In genomic region chr6:137660296-137660731, GRCh38 we compare ENCODE assay signal across 1 cellular context.
TF ChIP-seq lines count a peak whose summit lies in the region.

No MANE protein-coding gene starts in this region.

TF ChIP-seq in HepG2, 621 proteins besides CTCF, POLR2A, EP300 and RAD21 (continued from another document):
- TF ChIP-seq PRDM10 (CRISPR knock-in tag; IDR thresholded peaks at IDR 0.05; ENCODE audit: low read depth) (no peak), NFYC (CRISPR knock-in tag; IDR thresholded peaks at IDR 0.05) (no peak), ZKSCAN8 (CRISPR knock-in tag; IDR thresholded peaks at IDR 0.05; ENCODE audit: borderline replicate concordance) (no peak), ZNF792 (CRISPR knock-in tag; IDR thresholded peaks at IDR 0.05) (peak; percentile 61; the same call in 1 of the 2 replicates), GATAD2A (CRISPR knock-in tag; IDR thresholded peaks at IDR 0.05) (peak; percentile 75), CREB1 (IDR thresholded peaks at IDR 0.05) (no peak), CREB1 (CRISPR knock-in tag; IDR thresholded peaks at IDR 0.05) (peak; percentile 56; the same call in 1 of the 2 replicates), HNF4A (CRISPR knock-in tag; IDR thresholded peaks at IDR 0.05) (peak; percentile 88), ZNF224 (CRISPR knock-in tag; IDR thresholded peaks at IDR 0.05) (no peak), ZNF20 (CRISPR knock-in tag; IDR thresholded peaks at IDR 0.05) (no peak), PPARG (CRISPR knock-in tag; conservative IDR thresholded peaks at IDR 0.05) (peak; percentile 46; the same call in 1 of the 2 replicates), SOX6 (IDR thresholded peaks at IDR 0.05) (no peak), SOX6 (CRISPR knock-in tag; IDR thresholded peaks at IDR 0.05) (peak; percentile 90), KLF16 (CRISPR knock-in tag; IDR thresholded peaks at IDR 0.05) (peak in 1 of 2 experiments; percentile 48; a peak in 1 of 4 replicates), SOX13 (IDR thresholded peaks at IDR 0.05) (no peak), SOX13 (CRISPR knock-in tag; conservative IDR thresholded peaks at IDR 0.05 in 1 of 2, IDR thresholded peaks at IDR 0.05 in 1 of 2) (peak in 1 of 2 experiments; percentile 89; a peak in 2 of 4 replicates), ARID3A (IDR thresholded peaks at IDR 0.05; ENCODE audit: low read depth, low read length) (peak; percentile 33; the same call in 1 of the 2 replicates), RORA (CRISPR knock-in tag; IDR thresholded peaks at IDR 0.05) (no peak), ZFP90 (CRISPR knock-in tag; IDR thresholded peaks at IDR 0.05; ENCODE audit: borderline replicate concordance) (no peak), FOXA3 (CRISPR knock-in tag; IDR thresholded peaks at IDR 0.05) (0 out of 2 replicates have a peak, but pooled peaks have one; percentile 4), HOXA3 (CRISPR knock-in tag; IDR thresholded peaks at IDR 0.05) (no peak), GPN1 (CRISPR knock-in tag; IDR thresholded peaks at IDR 0.05; ENCODE audit: borderline replicate concordance) (no peak), KAT8 (CRISPR knock-in tag; IDR thresholded peaks at IDR 0.05) (peak; percentile 17; the same call in 1 of the 2 replicates), ZNF180 (CRISPR knock-in tag; IDR thresholded peaks at IDR 0.05; ENCODE audit: borderline replicate concordance, low read depth) (no peak), SP2 (CRISPR knock-in tag; IDR thresholded peaks at IDR 0.05) (no peak), MEIS2 (CRISPR knock-in tag; IDR thresholded peaks at IDR 0.05) (no peak), MIER3 (CRISPR knock-in tag; IDR thresholded peaks at IDR 0.05; ENCODE audit: borderline replicate concordance) (peak; percentile 28; the same call in 1 of the 2 replicates), THYN1 (CRISPR knock-in tag; IDR thresholded peaks at IDR 0.05; ENCODE audit: borderline replicate concordance, low read depth) (no peak), POGZ (CRISPR knock-in tag; IDR thresholded peaks at IDR 0.05) (0 out of 2 replicates have a peak, but pooled peaks have one; percentile 45), PCBP2 (optimal IDR thresholded peaks at IDR 0.05; ENCODE audit: low read depth, low read length, poor library complexity, severe bottlenecking) (no peak), ZMYM3 (CRISPR knock-in tag; IDR thresholded peaks at IDR 0.05) (no peak), MIXL1 (CRISPR knock-in tag; IDR thresholded peaks at IDR 0.05) (peak; percentile 9; the same call in 1 of the 2 replicates), ZNF850 (CRISPR knock-in tag; conservative IDR thresholded peaks at IDR 0.05) (no peak), ZNF431 (CRISPR knock-in tag; IDR thresholded peaks at IDR 0.05; ENCODE audit: borderline replicate concordance, low read depth) (no peak), ZNF382 (CRISPR knock-in tag; IDR thresholded peaks at IDR 0.05; ENCODE audit: borderline replicate concordance) (no peak), TCF7 (IDR thresholded peaks at IDR 0.05; ENCODE audit: low read depth) (peak; percentile 59; the same call in 1 of the 2 replicates), PAXIP1 (CRISPR knock-in tag; conservative IDR thresholded peaks at IDR 0.05) (peak; percentile 74), SAP130 (CRISPR knock-in tag; IDR thresholded peaks at IDR 0.05; ENCODE audit: low read depth) (peak; percentile 36; the same call in 1 of the 2 replicates), PRMT3 (CRISPR knock-in tag; IDR thresholded peaks at IDR 0.05; ENCODE audit: borderline replicate concordance, low read depth) (no peak), ZNF614 (CRISPR knock-in tag; IDR thresholded peaks at IDR 0.05; ENCODE audit: borderline replicate concordance) (no peak), KDM3A (CRISPR knock-in tag; IDR thresholded peaks at IDR 0.05; ENCODE audit: low read depth) (no peak), NBN (conservative IDR thresholded peaks at IDR 0.05) (no peak), MATR3 (CRISPR knock-in tag; IDR thresholded peaks at IDR 0.05) (no peak)
- TF ChIP-seq, protein P1, sequence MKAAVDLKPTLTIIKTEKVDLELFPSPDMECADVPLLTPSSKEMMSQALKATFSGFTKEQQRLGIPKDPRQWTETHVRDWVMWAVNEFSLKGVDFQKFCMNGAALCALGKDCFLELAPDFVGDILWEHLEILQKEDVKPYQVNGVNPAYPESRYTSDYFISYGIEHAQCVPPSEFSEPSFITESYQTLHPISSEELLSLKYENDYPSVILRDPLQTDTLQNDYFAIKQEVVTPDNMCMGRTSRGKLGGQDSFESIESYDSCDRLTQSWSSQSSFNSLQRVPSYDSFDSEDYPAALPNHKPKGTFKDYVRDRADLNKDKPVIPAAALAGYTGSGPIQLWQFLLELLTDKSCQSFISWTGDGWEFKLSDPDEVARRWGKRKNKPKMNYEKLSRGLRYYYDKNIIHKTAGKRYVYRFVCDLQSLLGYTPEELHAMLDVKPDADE (CRISPR knock-in tag; IDR thresholded peaks at IDR 0.05) = no peak
- TF ChIP-seq, protein P2, sequence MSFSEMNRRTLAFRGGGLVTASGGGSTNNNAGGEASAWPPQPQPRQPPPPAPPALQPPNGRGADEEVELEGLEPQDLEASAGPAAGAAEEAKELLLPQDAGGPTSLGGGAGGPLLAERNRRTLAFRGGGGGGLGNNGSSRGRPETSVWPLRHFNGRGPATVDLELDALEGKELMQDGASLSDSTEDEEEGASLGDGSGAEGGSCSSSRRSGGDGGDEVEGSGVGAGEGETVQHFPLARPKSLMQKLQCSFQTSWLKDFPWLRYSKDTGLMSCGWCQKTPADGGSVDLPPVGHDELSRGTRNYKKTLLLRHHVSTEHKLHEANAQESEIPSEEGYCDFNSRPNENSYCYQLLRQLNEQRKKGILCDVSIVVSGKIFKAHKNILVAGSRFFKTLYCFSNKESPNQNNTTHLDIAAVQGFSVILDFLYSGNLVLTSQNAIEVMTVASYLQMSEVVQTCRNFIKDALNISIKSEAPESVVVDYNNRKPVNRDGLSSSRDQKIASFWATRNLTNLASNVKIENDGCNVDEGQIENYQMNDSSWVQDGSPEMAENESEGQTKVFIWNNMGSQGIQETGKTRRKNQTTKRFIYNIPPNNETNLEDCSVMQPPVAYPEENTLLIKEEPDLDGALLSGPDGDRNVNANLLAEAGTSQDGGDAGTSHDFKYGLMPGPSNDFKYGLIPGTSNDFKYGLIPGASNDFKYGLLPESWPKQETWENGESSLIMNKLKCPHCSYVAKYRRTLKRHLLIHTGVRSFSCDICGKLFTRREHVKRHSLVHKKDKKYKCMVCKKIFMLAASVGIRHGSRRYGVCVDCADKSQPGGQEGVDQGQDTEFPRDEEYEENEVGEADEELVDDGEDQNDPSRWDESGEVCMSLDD (CRISPR knock-in tag; IDR thresholded peaks at IDR 0.05; ENCODE audit: borderline replicate concordance) = no peak
- TF ChIP-seq, protein P3, sequence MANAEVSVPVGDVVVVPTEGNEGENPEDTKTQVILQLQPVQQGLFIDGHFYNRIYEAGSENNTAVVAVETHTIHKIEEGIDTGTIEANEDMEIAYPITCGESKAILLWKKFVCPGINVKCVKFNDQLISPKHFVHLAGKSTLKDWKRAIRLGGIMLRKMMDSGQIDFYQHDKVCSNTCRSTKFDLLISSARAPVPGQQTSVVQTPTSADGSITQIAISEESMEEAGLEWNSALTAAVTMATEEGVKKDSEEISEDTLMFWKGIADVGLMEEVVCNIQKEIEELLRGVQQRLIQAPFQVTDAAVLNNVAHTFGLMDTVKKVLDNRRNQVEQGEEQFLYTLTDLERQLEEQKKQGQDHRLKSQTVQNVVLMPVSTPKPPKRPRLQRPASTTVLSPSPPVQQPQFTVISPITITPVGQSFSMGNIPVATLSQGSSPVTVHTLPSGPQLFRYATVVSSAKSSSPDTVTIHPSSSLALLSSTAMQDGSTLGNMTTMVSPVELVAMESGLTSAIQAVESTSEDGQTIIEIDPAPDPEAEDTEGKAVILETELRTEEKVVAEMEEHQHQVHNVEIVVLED (CRISPR knock-in tag; IDR thresholded peaks at IDR 0.05; ENCODE audit: borderline replicate concordance) = no peak
